In the genomic region with DNA sequence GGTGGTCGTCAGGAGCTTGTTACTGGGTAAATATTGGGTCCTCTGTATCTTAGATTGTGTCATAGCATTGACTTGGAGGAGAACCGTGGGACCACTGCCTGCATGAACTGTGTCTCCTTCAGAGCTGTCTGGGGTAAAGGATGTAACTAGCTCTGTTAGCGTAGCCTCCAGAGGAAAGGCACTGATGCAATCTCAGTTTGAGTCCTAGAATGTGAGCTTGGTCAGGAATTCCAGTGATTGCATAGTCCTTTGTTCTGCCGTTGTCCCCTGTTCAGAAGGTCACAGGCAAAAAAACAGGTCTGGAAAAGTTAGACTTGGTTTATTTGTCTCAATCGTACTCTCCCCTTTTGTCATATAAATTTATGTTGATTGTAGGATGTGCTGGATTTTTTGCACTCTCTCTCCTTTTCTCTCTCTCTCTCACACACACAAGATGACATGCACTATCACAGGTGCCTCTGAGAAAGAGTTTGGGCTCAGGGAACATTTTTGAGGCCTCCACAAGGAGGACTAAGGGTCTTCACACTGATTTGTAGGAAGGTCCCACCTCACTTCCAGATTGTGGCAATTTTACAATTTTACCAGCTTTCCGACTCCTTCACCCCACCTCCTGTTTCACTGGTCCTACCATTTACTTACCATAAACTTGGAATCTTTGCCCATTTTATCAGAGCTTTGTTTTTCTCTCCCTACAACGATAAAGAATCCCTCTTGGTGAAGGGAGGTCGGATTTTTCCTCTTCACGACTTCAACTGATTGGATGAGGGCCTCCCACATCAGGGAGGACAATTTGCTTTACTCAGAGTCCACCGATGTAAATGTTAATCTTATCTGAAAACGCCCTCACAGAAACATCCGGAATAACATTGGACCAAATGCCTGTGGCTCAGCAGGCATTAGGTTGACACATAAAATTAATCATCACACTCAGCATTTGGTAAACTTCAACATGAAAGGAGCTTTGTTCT, we compare ENCODE assay signal across 19 cellular contexts. TPM values are rescaled to one million over a fixed set of nuclear protein-coding genes. Genes with fewer than 3 reads are reported as not detected.
A peak's percentile ranks its signal among the peaks of the same experiment; 100 is the strongest.
DNase-seq lines count a peak whose midpoint lies in the region; ATAC-seq and TF ChIP-seq lines count a peak whose summit lies in the region.
"Had no signal": no experiment of that assay in that cellular context is flagged by ENCODE, and none has a peak within 500 bp of the region (broad histone marks: within the 10 kb centered on the region; RNA-seq: fewer than 3 reads in every experiment).

No MANE protein-coding gene starts in this region.

- H2AFZ ChIP-seq in neuron (ENCODE audit: low read depth, low read length), result peak overlapping the region; percentile 6
- H2AFZ ChIP-seq: PC-9 had no signal

- H3K9me3 Mint-ChIP-seq in Calu3 (ENCODE audit: low read depth, unreplicated experiment), result peaks cover 6% of the 10 kb centered on the region
- H3K9me3 Mint-ChIP-seq: activated T-helper 17 cell treated with anti-CD3 and anti-CD28 coated beads, Interleukin-2, amount 50 U/mL, for 72 hours; natural killer cell treated with Interleukin-12 subunit alpha and Interleukin-12 subunit beta and Interleukin-15 and Interleukin-18, amount 100 ng/mL, for 72 hours; T-helper 1 cell treated with Interleukin-12 subunit alpha and Interleukin-12 subunit beta and Interleukin-4 antibody, amounts not matched to agents 30 μg/mL and 1 μg/mL, for 36 hours had no signal

- H3K36me3 Mint-ChIP-seq in Calu3 (ENCODE audit: insufficient read depth, unreplicated experiment), result peaks cover 5% of the 10 kb centered on the region
- H3K36me3 Mint-ChIP-seq: immature natural killer cell had no signal

- H3K4me1 ChIP-seq in heart right ventricle (no peaks in the 10 kb centered on the region), neuron (ENCODE audit: insufficient read depth, low read length) (peaks cover 14% of the 10 kb centered on the region)
- H3K4me1 ChIP-seq: esophagus squamous epithelium had no signal

- no peak overlapping the region for H3K4me3 ChIP-seq in heart right ventricle
- H3K4me3 ChIP-seq in neuron (ENCODE audit: low read length), result no peak overlapping the region
- H3K4me3 ChIP-seq: esophagus squamous epithelium, PC-9 had no signal

- no peak for TF ChIP-seq CTCF in Calu3 (IDR thresholded peaks at IDR 0.05; ENCODE audit: unreplicated experiment)
- no peak for TF ChIP-seq CTCF in heart right ventricle (IDR thresholded peaks at IDR 0.05)

- H3K27ac ChIP-seq in heart right ventricle (peak overlapping the region in 7 of 10 donors; percentile 7 to 67 (median 35)), caudate nucleus (ENCODE audit: low read depth, low read length) (no peak overlapping the region)
- H3K27ac ChIP-seq: esophagus squamous epithelium, PC-9 had no signal

- peaks cover 20% of the 10 kb centered on the region for H3K27me3 Mint-ChIP-seq in Calu3 (ENCODE audit: unreplicated experiment)

- ATAC-seq in heart right ventricle, result peak in 7 of 8 donors; percentile 41 to 91 (median 73)
- ATAC-seq in GM21737 (IDR thresholded peaks at IDR 0.05; ENCODE audit: unreplicated experiment), result no peak
- ATAC-seq: activated T-helper 17 cell treated with anti-CD3 and anti-CD28 coated beads, Interleukin-2, amount 50 U/mL, for 72 hours; natural killer cell treated with Interleukin-12 subunit alpha and Interleukin-12 subunit beta and Interleukin-15 and Interleukin-18, amount 100 ng/mL, for 72 hours had no signal

- H3K4me1 Mint-ChIP-seq in Calu3 (ENCODE audit: low read depth, unreplicated experiment), result peaks cover 48% of the 10 kb centered on the region
- H3K4me1 Mint-ChIP-seq: activated T-helper 17 cell treated with anti-CD3 and anti-CD28 coated beads, Interleukin-2, amount 50 U/mL, for 72 hours; immature natural killer cell had no signal

- no peaks in the 10 kb centered on the region for H3K36me3 ChIP-seq in heart right ventricle
- no peaks in the 10 kb centered on the region for H3K36me3 ChIP-seq in neuron (ENCODE audit: insufficient read depth, low read length)
- H3K36me3 ChIP-seq: esophagus squamous epithelium had no signal

- WGBS in heart right ventricle, 2 donors, result 18 to 21% methylated on average over 12 of the region's 12 CpGs

- H3K4me3 Mint-ChIP-seq in Calu3 (ENCODE audit: low read depth, unreplicated experiment), result peak overlapping the region; percentile 36
- H3K4me3 Mint-ChIP-seq: activated T-helper 17 cell treated with anti-CD3 and anti-CD28 coated beads, Interleukin-2, amount 50 U/mL, for 72 hours; immature natural killer cell; natural killer cell treated with Interleukin-12 subunit alpha and Interleukin-12 subunit beta and Interleukin-15 and Interleukin-18, amount 100 ng/mL, for 72 hours; T-helper 1 cell treated with Interleukin-12 subunit alpha and Interleukin-12 subunit beta and Interleukin-4 antibody, amounts not matched to agents 30 μg/mL and 1 μg/mL, for 36 hours had no signal

- no TSS peak for BruUV-seq in Calu3 (replicated peaks; lab: Mats Ljungman, UMichigan)

- CTCF ChIA-PET in Calu3 (lab: Charles Lee), result interaction anchor here (0.6 to 0.9 kb wide), 3 partner anchors 130 to 494 kb away, joined by 3 to 6 read pairs (median 3); no protein-coding TSS in a partner anchor

- peak overlapping the region; percentile 86 for H3K27ac Mint-ChIP-seq in Calu3 (ENCODE audit: unreplicated experiment)
- H3K27ac Mint-ChIP-seq: activated T-helper 17 cell treated with anti-CD3 and anti-CD28 coated beads, Interleukin-2, amount 50 U/mL, for 72 hours; immature natural killer cell; natural killer cell treated with Interleukin-12 subunit alpha and Interleukin-12 subunit beta and Interleukin-15 and Interleukin-18, amount 100 ng/mL, for 72 hours; T-helper 1 cell treated with Interleukin-12 subunit alpha and Interleukin-12 subunit beta and Interleukin-4 antibody, amounts not matched to agents 30 μg/mL and 1 μg/mL, for 36 hours had no signal

- DNase-seq in Calu3 (peak; percentile 20), SW480 (ENCODE audit: low spot score) (peak; percentile 88), heart right ventricle (no peak), caudate nucleus (lab: John Stamatoyannopoulos, UW) (no peak), HT-29 (ENCODE audit: low spot score) (no peak)
- DNase-seq in activated naive CD4-positive, alpha-beta T cell treated with anti-CD3 and anti-CD28 coated beads, Interleukin-2, amount 50 U/mL, for 16 hours, result no peak
- DNase-seq: DMS153; esophagus squamous epithelium; immature natural killer cell; NCI-H1048; NCI-H2227 treated with DMSO at 0.1 percent for 48 hours; PC-9; stimulated activated CD8-positive, alpha-beta memory T cell treated with anti-CD3 and anti-CD28 coated beads, Interleukin-4, amount 100 ng/mL, for 48 hours had no signal

- intact Hi-C loops in Calu3 (cut with micrococcal nuclease; ENCODE audit: unreplicated experiment) (no loop called here), heart right ventricle (cut with DNase I) (loop anchor here in 2 of 10 donors (10.0 kb wide), 2 partner anchors 102 to 182 kb away; no protein-coding TSS in a partner anchor)

- H3K27me3 ChIP-seq in heart right ventricle, result peaks cover 0 to 71% (median 51%) of the 10 kb centered on the region in 7 donors
- H3K27me3 ChIP-seq in neuron (ENCODE audit: insufficient read depth, low read length), result no peaks in the 10 kb centered on the region

- H3K9me3 ChIP-seq in heart right ventricle, result peaks cover 0 to 19% (median 0%) of the 10 kb centered on the region in 11 donors
- no peaks in the 10 kb centered on the region for H3K9me3 ChIP-seq in neuron (ENCODE audit: low read length)

RNA-seq across cellular contexts. Expression of gene DACT2, which starts 7.0 kb away (rescaled TPM):
- total RNA-seq in Calu3 (2022) (not detected in 2 replicates), heart right ventricle (1 to 10 TPM in 2 of 10 donors, under 1 TPM in 8; 0.09 to 1.5 (median 0.66) TPM)
- polyA plus RNA-seq in heart right ventricle, result under 1 TPM; 0.29 to 0.38 TPM
- total RNA-seq in HT-29 (2014; rRNA removed; shearing (Covaris generic)), result not detected in 2 replicates
- total RNA-seq: natural killer cell treated with Interleukin-12 subunit alpha and Interleukin-12 subunit beta and Interleukin-15 and Interleukin-18, amount 100 ng/mL, for 72 hours; PC-9 had no signal
- polyA plus RNA-seq: AG04450, immature natural killer cell had no signal

Comparison
In these comparisons a context has a peak if more than half of its experiments do, and no peak if none do; other contexts are left out.
1. DNase-seq: peak in Calu3 (single experiment) and SW480 (single experiment); none in heart right ventricle (0 of 2), caudate nucleus (0 of 61), HT-29 (single experiment) and activated naive CD4-positive, alpha-beta T cell treated with anti-CD3 and anti-CD28 coated beads, Interleukin-2, amount 50 U/mL, for 16 hours (single experiment).